In genomic region chr11:75980031-75980430, GRCh38 we compare ENCODE assay signal across 26 cellular contexts.
A peak's percentile ranks its signal among the peaks of the same experiment; 100 is the strongest.
DNase-seq lines count a peak whose midpoint lies in the region; ATAC-seq, FAIRE-seq and TF ChIP-seq lines count a peak whose summit lies in the region.
"Had no signal": no experiment of that assay in that cellular context is flagged by ENCODE, and none has a peak within 500 bp of the region (broad histone marks: within the 10 kb centered on the region; RNA-seq: fewer than 3 reads in every experiment).

No MANE protein-coding gene starts in this region.

- TF ChIP-seq CTCF in glutamatergic neuron (IDR thresholded peaks at IDR 0.05; ENCODE audit: partially characterized antibody, unreplicated experiment), result no peak
- TF ChIP-seq CTCF in nephron progenitor cell (IDR thresholded peaks at IDR 0.05), result no peak
- no peak for TF ChIP-seq CTCF in PC-9 (conservative IDR thresholded peaks at IDR 0.05)
- no peak for TF ChIP-seq CTCF in D721Med (IDR thresholded peaks at IDR 0.05; ENCODE audit: insufficient read depth, missing control alignments)

- H3K27me3 Mint-ChIP-seq in T-cell, result no peaks in the 10 kb centered on the region
- peaks cover 3% of the 10 kb centered on the region for H3K27me3 Mint-ChIP-seq in glutamatergic neuron (ENCODE audit: unreplicated experiment)
- no peaks in the 10 kb centered on the region for H3K27me3 Mint-ChIP-seq in nephron progenitor cell (ENCODE audit: low read depth, poor library complexity)
- no peaks in the 10 kb centered on the region for H3K27me3 Mint-ChIP-seq in activated CD4-positive, alpha-beta T cell treated with anti-CD3 and anti-CD28 coated beads, Interleukin-2, amount 10 ng/mL, durations not matched to agents 7 days and 5 days
- H3K27me3 Mint-ChIP-seq: naive thymus-derived CD8-positive, alpha-beta T cell; stimulated activated naive CD8-positive, alpha-beta T cell treated with anti-CD3 and anti-CD28 coated beads, Interleukin-15, amount 100 ng/mL, for 72 hours had no signal

- no peak overlapping the region for H3K4me3 ChIP-seq in PC-9
- H3K4me3 ChIP-seq: psoas muscle, SK-N-MC, tibial nerve had no signal

- no peak overlapping the region for H3K27ac Mint-ChIP-seq in T-cell
- no peak overlapping the region for H3K27ac Mint-ChIP-seq in glutamatergic neuron (ENCODE audit: unreplicated experiment)
- H3K27ac Mint-ChIP-seq in nephron progenitor cell, result peak overlapping the region; percentile 6
- no peak overlapping the region for H3K27ac Mint-ChIP-seq in activated CD4-positive, alpha-beta T cell treated with anti-CD3 and anti-CD28 coated beads, Interleukin-2, amount 10 ng/mL, durations not matched to agents 7 days and 5 days
- H3K27ac Mint-ChIP-seq: stimulated activated naive CD8-positive, alpha-beta T cell treated with anti-CD3 and anti-CD28 coated beads, Interleukin-15, amount 100 ng/mL, for 72 hours; T-helper 2 cell treated with Interferon-gamma antibody and Interleukin-4, amounts not matched to agents 5 μg/mL and 100 μg/mL, for 36 hours had no signal

- no peaks in the 10 kb centered on the region for H3K9me2 ChIP-seq in PC-9 (ENCODE audit: insufficient read depth)

- no peak for TF ChIP-seq POLR2A in GM12891 (IDR thresholded peaks at IDR 0.05; ENCODE audit: low read depth, low read length)

- peak overlapping the region in 2 of 3 donors; percentile 17 to 69 for H3K4me3 Mint-ChIP-seq in T-cell
- H3K4me3 Mint-ChIP-seq in glutamatergic neuron (ENCODE audit: unreplicated experiment), result peak overlapping the region; percentile 43
- peak overlapping the region; percentile 87 for H3K4me3 Mint-ChIP-seq in nephron progenitor cell
- no peak overlapping the region for H3K4me3 Mint-ChIP-seq in activated CD4-positive, alpha-beta T cell treated with anti-CD3 and anti-CD28 coated beads, Interleukin-2, amount 10 ng/mL, durations not matched to agents 7 days and 5 days
- H3K4me3 Mint-ChIP-seq: CD14-positive monocyte; stimulated activated naive CD8-positive, alpha-beta T cell treated with anti-CD3 and anti-CD28 coated beads, Interleukin-15, amount 100 ng/mL, for 72 hours; T-helper 2 cell treated with Interferon-gamma antibody and Interleukin-4, amounts not matched to agents 5 μg/mL and 100 μg/mL, for 36 hours had no signal

- no peaks in the 10 kb centered on the region for H3K4me1 ChIP-seq in PC-9 (replicated peaks; ENCODE audit: insufficient read depth)
- H3K4me1 ChIP-seq: psoas muscle, tibial nerve had no signal

- POLR2A ChIA-PET in T-cell (lab: Charles Lee), result no interaction called here
- POLR2A ChIA-PET in PC-9 (lab: Charles Lee; ENCODE audit: unreplicated experiment), result interaction anchor here (0.6 kb wide), 1 partner anchor 13 kb away, joined by 4 read pairs; no protein-coding TSS in a partner anchor
- POLR2A ChIA-PET in activated CD4-positive, alpha-beta T cell treated with anti-CD3 and anti-CD28 coated beads, Interleukin-2, amount 10 ng/mL, durations not matched to agents 7 days and 5 days (lab: Charles Lee), result no interaction called here

- no peak overlapping the region for H3K4me2 ChIP-seq in PC-9

- H3K9me3 Mint-ChIP-seq in T-cell, result no peaks in the 10 kb centered on the region
- H3K9me3 Mint-ChIP-seq in glutamatergic neuron (ENCODE audit: unreplicated experiment), result peaks cover 3% of the 10 kb centered on the region
- peaks cover 53% of the 10 kb centered on the region for H3K9me3 Mint-ChIP-seq in nephron progenitor cell
- H3K9me3 Mint-ChIP-seq in activated CD4-positive, alpha-beta T cell treated with anti-CD3 and anti-CD28 coated beads, Interleukin-2, amount 10 ng/mL, durations not matched to agents 7 days and 5 days, result peaks cover 3% of the 10 kb centered on the region
- H3K9me3 Mint-ChIP-seq: CD14-positive monocyte; stimulated activated naive CD8-positive, alpha-beta T cell treated with anti-CD3 and anti-CD28 coated beads, Interleukin-15, amount 100 ng/mL, for 72 hours; T-helper 2 cell treated with Interferon-gamma antibody and Interleukin-4, amounts not matched to agents 5 μg/mL and 100 μg/mL, for 36 hours had no signal

- H3K27me3 ChIP-seq in PC-9 (ENCODE audit: insufficient read depth, low read depth), result no peaks in the 10 kb centered on the region
- H3K27me3 ChIP-seq: tibial nerve had no signal

- H3K36me3 ChIP-seq in PC-9 (ENCODE audit: low read depth), result peaks cover 8% of the 10 kb centered on the region; the same call in 1 of the 2 replicates

- H3K9me3 ChIP-seq in PC-9 (ENCODE audit: insufficient read depth, low read depth), result no peaks in the 10 kb centered on the region
- H3K9me3 ChIP-seq: psoas muscle, tibial nerve had no signal

- H2AFZ ChIP-seq in PC-9, result no peak overlapping the region

- no peaks in the 10 kb centered on the region for H4K20me1 ChIP-seq in PC-9 (ENCODE audit: insufficient read depth)

- peaks cover 38% of the 10 kb centered on the region for H3K36me3 Mint-ChIP-seq in T-cell
- H3K36me3 Mint-ChIP-seq in glutamatergic neuron (ENCODE audit: unreplicated experiment), result no peaks in the 10 kb centered on the region
- peaks cover 58% of the 10 kb centered on the region for H3K36me3 Mint-ChIP-seq in nephron progenitor cell (ENCODE audit: low read depth)
- peaks cover 21% of the 10 kb centered on the region for H3K36me3 Mint-ChIP-seq in activated CD4-positive, alpha-beta T cell treated with anti-CD3 and anti-CD28 coated beads, Interleukin-2, amount 10 ng/mL, durations not matched to agents 7 days and 5 days (ENCODE audit: low read depth)

- no peak overlapping the region for H3K27ac ChIP-seq in PC-9
- H3K27ac ChIP-seq: psoas muscle, SK-N-MC, skin epidermis, tibial nerve had no signal

- CTCF ChIA-PET in T-cell (lab: Charles Lee) (no interaction called here), PC-9 (lab: Charles Lee) (no interaction called here)
- CTCF ChIA-PET in activated CD4-positive, alpha-beta T cell treated with anti-CD3 and anti-CD28 coated beads, Interleukin-2, amount 10 ng/mL, durations not matched to agents 7 days and 5 days (lab: Charles Lee), result interaction anchor here (0.7 kb wide), 1 partner anchor 129 kb away, joined by 5 read pairs; no protein-coding TSS in a partner anchor

- H3K4me1 Mint-ChIP-seq in T-cell (peaks cover 32 to 56% (median 42%) of the 10 kb centered on the region in 3 donors), glutamatergic neuron (ENCODE audit: low read depth, unreplicated experiment) (no peaks in the 10 kb centered on the region), nephron progenitor cell (peaks cover 25% of the 10 kb centered on the region)
- H3K4me1 Mint-ChIP-seq in activated CD4-positive, alpha-beta T cell treated with anti-CD3 and anti-CD28 coated beads, Interleukin-2, amount 10 ng/mL, durations not matched to agents 7 days and 5 days, result no peaks in the 10 kb centered on the region

- no TSS peak for BruUV-seq in PC-9 (replicated peaks; lab: Mats Ljungman, UMichigan)

- DNase-seq in GM12891 (ENCODE audit: insufficient read length, low spot score) (no peak), T-cell (no peak), glutamatergic neuron (no peak), nephron progenitor cell (no peak), PC-9 (no peak), D721Med (ENCODE audit: insufficient read length, low spot score) (no peak), HuH-7 (ENCODE audit: low spot score) (no peak)
- no peak for DNase-seq in activated CD4-positive, alpha-beta T cell treated with anti-CD3 and anti-CD28 coated beads, Interleukin-2, amount 10 ng/mL, durations not matched to agents 7 days and 5 days
- DNase-seq: activated naive CD4-positive, alpha-beta T cell treated with anti-CD3 and anti-CD28 coated beads, Interleukin-2, amount 50 U/mL, for 16 hours; DMS 273 treated with DMSO at 0.1 percent for 48 hours; KG1; mammary epithelial cell; NCI-H2029 treated with DMSO at 0.1 percent for 48 hours; RPMI8226; stimulated activated CD4-positive, alpha-beta T cell treated with anti-CD3 and anti-CD28 coated beads, Interleukin-4, amount 100 ng/mL, for 1 hour; stimulated activated naive CD8-positive, alpha-beta T cell treated with anti-CD3 and anti-CD28 coated beads, Interleukin-15, amount 100 ng/mL, for 72 hours had no signal

- no peak for ATAC-seq in T-cell (replicated peaks in 1 of 4)
- ATAC-seq: naive thymus-derived CD8-positive, alpha-beta T cell; psoas muscle; stimulated activated naive CD8-positive, alpha-beta T cell treated with anti-CD3 and anti-CD28 coated beads, Interleukin-15, amount 100 ng/mL, for 72 hours had no signal

- FAIRE-seq in GM12891 (lab: Jason Lieb, UNC) (peak; percentile 20), D721Med (lab: Jason Lieb, UNC) (no peak)
- FAIRE-seq: colon, endometrium, G401.6 had no signal

- H3F3A ChIP-seq in PC-9 (ENCODE audit: insufficient read depth, low read depth), result no peaks in the 10 kb centered on the region

- H3K79me2 ChIP-seq in PC-9 (ENCODE audit: low read depth), result no peaks in the 10 kb centered on the region

- intact Hi-C loops in PC-9 (cut with micrococcal nuclease; ENCODE audit: unreplicated experiment), result no loop called here

TF ChIP-seq in GM12891, 5 proteins besides CTCF, POLR2A, EP300 and RAD21:
- TF ChIP-seq TAF1 (IDR thresholded peaks at IDR 0.05; ENCODE audit: low read depth, low read length), result no peak
- no peak for TF ChIP-seq POU2F2 (IDR thresholded peaks at IDR 0.05; ENCODE audit: low read depth, low read length)
- no peak for TF ChIP-seq PAX5 (IDR thresholded peaks at IDR 0.05; ENCODE audit: insufficient read depth, low read length, severe bottlenecking)
- no peak for TF ChIP-seq POLR2AphosphoS5 (IDR thresholded peaks at IDR 0.05; ENCODE audit: low read depth, low read length)
- no peak for TF ChIP-seq SPI1 (IDR thresholded peaks at IDR 0.05; ENCODE audit: low read depth, low read length)
